ENCODE assay signal across 28 cellular contexts in the genomic region with DNA sequence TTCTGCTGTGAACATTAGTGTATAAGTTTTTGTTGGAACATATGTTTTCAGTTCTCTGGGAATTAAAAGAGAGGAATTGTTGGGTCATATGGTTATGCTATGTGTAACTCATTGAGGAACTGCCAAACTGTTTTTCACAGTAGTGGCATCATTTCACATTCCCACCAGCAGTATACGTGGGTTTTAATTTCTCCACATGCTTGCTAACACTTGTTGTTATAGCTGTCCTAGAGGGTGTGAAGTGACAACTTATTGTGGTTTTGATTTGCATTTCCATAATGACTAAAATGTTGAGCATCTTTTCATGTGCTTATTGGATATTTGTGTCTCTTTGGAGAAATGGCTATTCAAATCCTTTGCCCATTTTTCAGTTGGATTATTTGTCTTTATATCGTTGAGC. TPM values are rescaled to one million over a fixed set of nuclear protein-coding genes. Genes with fewer than 3 reads are reported as not detected.
"Had no signal": no experiment of that assay in that cellular context is flagged by ENCODE, and none has a peak within 500 bp of the region (broad histone marks: within the 10 kb centered on the region; RNA-seq: fewer than 3 reads in every experiment).

No MANE protein-coding gene starts in this region.

- H3K4me1 Mint-ChIP-seq: immature natural killer cell; naive thymus-derived CD4-positive, alpha-beta T cell; stimulated activated memory B cell treated with anti-CD40 and anti-IgM and Interleukin-4, amounts not matched to agents 10 μg/mL and 1 μg/mL and 100 μg/mL, for 72 hours had no signal

- FAIRE-seq: endometrium, kidney had no signal

- ATAC-seq: esophagus mucosa; gastroesophageal sphincter; left cardiac atrium; left ventricle myocardium superior; naive thymus-derived CD4-positive, alpha-beta T cell; psoas muscle; sciatic nerve; stimulated activated memory B cell treated with anti-CD40 and anti-IgM and Interleukin-4, amounts not matched to agents 10 μg/mL and 1 μg/mL and 100 μg/mL, for 72 hours had no signal

- H3K36me3 Mint-ChIP-seq: immature natural killer cell; naive thymus-derived CD4-positive, alpha-beta T cell; stimulated activated memory B cell treated with anti-CD40 and anti-IgM and Interleukin-4, amounts not matched to agents 10 μg/mL and 1 μg/mL and 100 μg/mL, for 72 hours had no signal

- H3K4me3 Mint-ChIP-seq: immature natural killer cell; naive thymus-derived CD4-positive, alpha-beta T cell; nephron progenitor cell; stimulated activated memory B cell treated with anti-CD40 and anti-IgM and Interleukin-4, amounts not matched to agents 10 μg/mL and 1 μg/mL and 100 μg/mL, for 72 hours; stimulated activated naive CD8-positive, alpha-beta T cell treated with anti-CD3 and anti-CD28 coated beads, Interleukin-15, Interleukin-2, amounts not matched to agents 100 ng/mL and 50 ng/mL, for 24 hours had no signal

- DNase-seq: effector memory CD4-positive, alpha-beta T cell; foreskin fibroblast; glutamatergic neuron; immature natural killer cell; kidney; left cardiac atrium; left ventricle myocardium superior; mesendoderm; naive thymus-derived CD4-positive, alpha-beta T cell; nephron progenitor cell; psoas muscle; spleen; stimulated activated CD4-positive, alpha-beta T cell treated with anti-CD3 and anti-CD28 coated beads, Interleukin-15, amount 100 ng/mL, for 24 hours; stimulated activated CD4-positive, alpha-beta T cell treated with anti-CD3 and anti-CD28 coated beads, Interleukin-1b, Interleukin-23, amount 100 ng/mL, for 48 hours; stimulated activated CD4-positive, alpha-beta T cell treated with anti-CD3 and anti-CD28 coated beads, Interleukin-4, amount 100 ng/mL, for 24 hours; trophoblast cell had no signal

- H3K27ac Mint-ChIP-seq: immature natural killer cell; naive thymus-derived CD4-positive, alpha-beta T cell; nephron progenitor cell; stimulated activated memory B cell treated with anti-CD40 and anti-IgM and Interleukin-4, amounts not matched to agents 10 μg/mL and 1 μg/mL and 100 μg/mL, for 72 hours; stimulated activated naive CD8-positive, alpha-beta T cell treated with anti-CD3 and anti-CD28 coated beads, Interleukin-15, Interleukin-2, amounts not matched to agents 100 ng/mL and 50 ng/mL, for 24 hours had no signal

- H3K9me3 Mint-ChIP-seq: nephron progenitor cell; stimulated activated memory B cell treated with anti-CD40 and anti-IgM and Interleukin-4, amounts not matched to agents 10 μg/mL and 1 μg/mL and 100 μg/mL, for 72 hours; stimulated activated naive CD8-positive, alpha-beta T cell treated with anti-CD3 and anti-CD28 coated beads, Interleukin-15, Interleukin-2, amounts not matched to agents 100 ng/mL and 50 ng/mL, for 24 hours had no signal

RNA-seq across cellular contexts. Expression of gene APELA, which starts 13.7 kb away (rescaled TPM):
- total RNA-seq: esophagus mucosa; gastroesophageal sphincter; left cardiac atrium; left ventricle myocardium superior; lung; naive thymus-derived CD4-positive, alpha-beta T cell; omental fat pad; psoas muscle; sciatic nerve; skeletal muscle tissue; spleen; subcutaneous adipose tissue; thoracic aorta; urinary bladder had no signal
